9 cellular contexts compared by ENCODE assay signal in the genomic region with DNA sequence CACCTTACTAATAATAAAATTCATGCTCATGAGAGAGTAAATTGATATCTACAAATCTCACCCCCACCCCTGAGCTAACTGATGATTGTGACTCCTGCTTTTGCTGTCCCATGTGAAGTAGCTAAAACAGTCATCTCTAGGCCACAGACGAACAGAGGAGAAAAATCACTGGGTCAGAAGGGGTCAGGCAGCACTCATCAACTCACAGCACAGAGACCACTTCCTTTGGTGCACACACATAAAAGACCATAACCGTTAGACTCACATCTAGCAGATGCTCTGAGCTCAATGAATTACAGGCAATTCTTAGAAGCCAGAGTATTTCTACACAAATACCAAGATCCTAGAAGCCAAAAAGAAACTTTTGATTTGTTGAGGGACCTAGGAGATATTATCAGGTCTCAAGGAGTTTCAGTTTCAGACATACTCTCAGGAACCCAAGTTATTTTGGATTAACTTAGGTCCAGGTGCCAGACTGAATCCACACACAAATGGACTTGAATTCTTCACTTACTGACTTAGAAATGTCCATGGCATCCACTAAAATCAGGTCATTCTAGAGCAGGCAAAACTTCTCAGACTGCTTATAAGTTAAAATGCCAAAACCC.
A peak's percentile ranks its signal among the peaks of the same experiment; 100 is the strongest.
DNase-seq lines count a peak whose midpoint lies in the region; ATAC-seq, FAIRE-seq and TF ChIP-seq lines count a peak whose summit lies in the region.
"Had no signal": no experiment of that assay in that cellular context is flagged by ENCODE, and none has a peak within 500 bp of the region (broad histone marks: within the 10 kb centered on the region; RNA-seq: fewer than 3 reads in every experiment).

No MANE protein-coding gene starts in this region.

- no peak for FAIRE-seq in H54 (lab: Jason Lieb, UNC)
- FAIRE-seq: islet of Langerhans had no signal

- H3K27ac Mint-ChIP-seq in memory B cell, result peak overlapping the region; percentile 82

- H3K4me1 Mint-ChIP-seq in memory B cell, result peaks cover 49% of the 10 kb centered on the region

- no peak for DNase-seq in memory B cell (ENCODE audit: low spot score in 2 of 2)
- no peak for DNase-seq in NCI-H1417 treated with DMSO at 0.1 percent for 48 hours (lab: John Stamatoyannopoulos, UW)
- no peak for DNase-seq in NCI-H774 (lab: John Stamatoyannopoulos, UW)
- no peak for DNase-seq in H54 (ENCODE audit: insufficient read length, low spot score)
- DNase-seq: Kasumi-1 had no signal

- H3K27me3 Mint-ChIP-seq in memory B cell, result no peaks in the 10 kb centered on the region

- peaks cover 7% of the 10 kb centered on the region for H3K36me3 Mint-ChIP-seq in memory B cell

- peaks cover 5% of the 10 kb centered on the region for H3K9me3 Mint-ChIP-seq in memory B cell

- ATAC-seq in GM18909 (IDR thresholded peaks at IDR 0.05; ENCODE audit: poor library complexity, unreplicated experiment) (peak; percentile 90), GM21737 (IDR thresholded peaks at IDR 0.05; ENCODE audit: unreplicated experiment) (peak; percentile 73), HG03457 (IDR thresholded peaks at IDR 0.05; ENCODE audit: unreplicated experiment) (peak; percentile 75), memory B cell (ENCODE audit: low read depth) (no peak)

- no peak for TF ChIP-seq POLR2A in H54 (IDR thresholded peaks at IDR 0.05; ENCODE audit: low read depth, low read length)

- peak overlapping the region; percentile 35 for H3K4me3 Mint-ChIP-seq in memory B cell
